Comparison of ENCODE assay signal across 8 cellular contexts in the genomic region with DNA sequence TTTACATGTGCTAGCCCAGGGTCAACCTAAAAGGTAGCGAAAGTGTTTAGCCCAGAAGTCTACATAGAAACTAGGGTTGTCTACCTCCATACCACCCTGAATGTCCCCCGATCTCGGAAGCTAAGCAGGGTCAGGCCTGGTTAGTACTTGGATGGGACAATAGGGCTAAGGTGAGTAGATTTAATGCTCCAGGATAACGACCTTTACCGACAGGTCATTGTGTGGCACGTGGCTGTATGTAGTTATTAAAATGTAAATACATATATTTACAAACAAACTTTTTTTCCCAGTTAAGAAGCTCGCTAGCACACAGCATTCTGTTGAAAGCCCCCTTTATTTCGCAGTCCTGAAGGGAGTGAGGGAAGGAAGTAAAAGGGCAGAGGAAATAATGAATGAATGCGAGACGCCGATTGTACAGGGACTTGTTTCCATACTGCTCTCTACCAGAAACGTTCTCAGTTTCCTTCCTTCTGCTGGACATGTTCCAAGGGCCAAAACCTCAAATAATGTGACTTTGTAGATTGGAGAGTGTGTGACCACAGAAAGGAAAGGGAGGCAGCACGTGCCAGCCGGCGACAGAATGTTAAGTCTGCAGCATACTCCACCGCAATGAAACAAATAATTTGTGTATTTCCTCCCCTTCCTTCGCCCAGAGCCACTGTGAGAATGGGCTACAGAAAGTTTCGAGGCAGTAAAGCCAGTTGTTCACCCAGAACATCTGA. TPM values are rescaled to one million over a fixed set of nuclear protein-coding genes. Genes with fewer than 3 reads are reported as not detected.
A peak's percentile ranks its signal among the peaks of the same experiment; 100 is the strongest.
DNase-seq lines count a peak whose midpoint lies in the region; ATAC-seq and TF ChIP-seq lines count a peak whose summit lies in the region.

No MANE protein-coding gene starts in this region.

- H3K27ac ChIP-seq in Peyer's patch: peak overlapping the region; percentile 70 to 75 (median 71)
- H3K27ac ChIP-seq in adrenal gland: peak overlapping the region in 4 of 5 donors; percentile 73 to 87 (median 87)
- peak overlapping the region; percentile 78 to 87 (median 84) for H3K27ac ChIP-seq in gastrocnemius medialis

- ATAC-seq in HG03025 (IDR thresholded peaks at IDR 0.05; ENCODE audit: low FRiP score, unreplicated experiment): peak; percentile 16
- ATAC-seq in gastrocnemius medialis: peak; percentile 10 to 14

- no peaks in the 10 kb centered on the region for H3K9me3 ChIP-seq in Peyer's patch
- no peaks in the 10 kb centered on the region for H3K9me3 ChIP-seq in adrenal gland (replicated peaks in 1 of 3)
- H3K9me3 ChIP-seq in gastrocnemius medialis: no peaks in the 10 kb centered on the region

- H3K4me3 ChIP-seq in Peyer's patch: peak overlapping the region; percentile 56 to 80 (median 74)
- peak overlapping the region; percentile 66 to 96 (median 74) for H3K4me3 ChIP-seq in adrenal gland
- H3K4me3 ChIP-seq in gastrocnemius medialis: peak overlapping the region; percentile 62 to 87 (median 74)

- peaks cover 0 to 11% (median 2%) of the 10 kb centered on the region in 4 donors for H3K4me1 ChIP-seq in Peyer's patch
- H3K4me1 ChIP-seq in adrenal gland (replicated peaks in 1 of 2): peaks cover 7 to 25% of the 10 kb centered on the region in 2 donors
- peaks cover 18 to 23% of the 10 kb centered on the region in 2 donors for H3K4me1 ChIP-seq in gastrocnemius medialis

- H3K36me3 ChIP-seq in Peyer's patch (no peaks in the 10 kb centered on the region), adrenal gland (replicated peaks in 1 of 2) (no peaks in the 10 kb centered on the region), gastrocnemius medialis (no peaks in the 10 kb centered on the region)

- TF ChIP-seq CTCF in Peyer's patch (IDR thresholded peaks at IDR 0.05) (no peak), adrenal gland (IDR thresholded peaks at IDR 0.05) (no peak), gastrocnemius medialis (IDR thresholded peaks at IDR 0.05 in 4 of 5, conservative IDR thresholded peaks at IDR 0.05 in 1 of 5) (no peak)

- WGBS in adrenal gland, 4 donors: 3 to 6% (median 5%) methylated on average over 18 of the region's 18 CpGs

- no peak for TF ChIP-seq POLR2A in Peyer's patch (IDR thresholded peaks at IDR 0.05)
- no peak for TF ChIP-seq POLR2A in adrenal gland (IDR thresholded peaks at IDR 0.05)
- TF ChIP-seq POLR2A in gastrocnemius medialis (IDR thresholded peaks at IDR 0.05): no peak

- in situ Hi-C loops in gastrocnemius medialis (cut with MboI; ENCODE audit: low sequenced_read_pairs in 4 of 4): no loop called here

- DNase-seq in stimulated activated naive CD4-positive, alpha-beta T cell (lab: John Stamatoyannopoulos, UW): peak in 5 of 6 experiments; percentile 1 to 35 (median 17)
- no peak for DNase-seq in stimulated activated naive CD4-positive, alpha-beta T cell treated with Interleukin-2 at 50 U/mL for 16 hours (lab: John Stamatoyannopoulos, UW)
- peak in 2 of 3 donors; percentile 39 to 53 for DNase-seq in Peyer's patch
- peak in 5 of 7 donors; percentile 16 to 61 (median 30) for DNase-seq in adrenal gland
- peak; percentile 8 for DNase-seq in hepatic stellate cell (ENCODE audit: low spot score)
- peak in 1 of 2 donors; percentile 12 for DNase-seq in gastrocnemius medialis
- DNase-seq in GM19238 (ENCODE audit: insufficient read length, low spot score): no peak

- H3K27me3 ChIP-seq in Peyer's patch (no peaks in the 10 kb centered on the region), adrenal gland (no peaks in the 10 kb centered on the region), gastrocnemius medialis (no peaks in the 10 kb centered on the region)

- intact Hi-C loops in adrenal gland (cut with DNase I) (no loop called here), gastrocnemius medialis (cut with DNase I; ENCODE audit: low total_unique reads) (loop anchor here (2.0 kb wide), 2 partner anchors 389 to 393 kb away; a partner anchor contains a TSS)

RNA-seq across cellular contexts. Expression of a gene that starts 0.6 kb away (rescaled TPM):
- total RNA-seq in Peyer's patch (10 to 100 TPM in 1 of 4 donors, 1 to 10 TPM in 3; 1.7 to 11.3 (median 6.1) TPM), adrenal gland (1 to 10 TPM in 7 of 8 donors, under 1 TPM in 1; 0.61 to 9.0 (median 6.0) TPM), gastrocnemius medialis (1 to 10 TPM in 2 of 4 donors, under 1 TPM in 2; 0.16 to 4.4 (median 0.94) TPM)
- polyA plus RNA-seq in adrenal gland: 10 to 100 TPM in 2 of 3 donors, 1 to 10 TPM in 1; 5.7 to 18.6 (median 12.3) TPM

RNA-seq across cellular contexts. Expression of a gene that starts 0.7 kb away (rescaled TPM):
- total RNA-seq in Peyer's patch (10 to 100 TPM in 3 of 4 donors, 1 to 10 TPM in 1; 4.1 to 16.6 (median 12.7) TPM), adrenal gland (100 to 1,000 TPM in 1 of 8 donors, 10 to 100 TPM in 7; 32.3 to 106 (median 54.2) TPM), gastrocnemius medialis (10 to 100 TPM in 3 of 4 donors, 1 to 10 TPM in 1; 9.8 to 18.2 (median 12.3) TPM)
- polyA plus RNA-seq in adrenal gland: 100 to 1,000 TPM in 1 of 3 donors, 10 to 100 TPM in 2; 16.3 to 152 (median 17.3) TPM

Comparison
In these comparisons a context has a peak if more than half of its experiments do, and no peak if none do; other contexts are left out.
1. DNase-seq: peak in stimulated activated naive CD4-positive, alpha-beta T cell (5 of 6), Peyer's patch (2 of 3), adrenal gland (5 of 7) and hepatic stellate cell (single experiment); none in stimulated activated naive CD4-positive, alpha-beta T cell treated with Interleukin-2 at 50 U/mL for 16 hours (single experiment) and GM19238 (single experiment).
2. Peak in every context shown above with its lines, with median percentiles within 50 percentile points of each other: H3K27ac ChIP-seq and H3K4me3 ChIP-seq.